In the genomic region with DNA sequence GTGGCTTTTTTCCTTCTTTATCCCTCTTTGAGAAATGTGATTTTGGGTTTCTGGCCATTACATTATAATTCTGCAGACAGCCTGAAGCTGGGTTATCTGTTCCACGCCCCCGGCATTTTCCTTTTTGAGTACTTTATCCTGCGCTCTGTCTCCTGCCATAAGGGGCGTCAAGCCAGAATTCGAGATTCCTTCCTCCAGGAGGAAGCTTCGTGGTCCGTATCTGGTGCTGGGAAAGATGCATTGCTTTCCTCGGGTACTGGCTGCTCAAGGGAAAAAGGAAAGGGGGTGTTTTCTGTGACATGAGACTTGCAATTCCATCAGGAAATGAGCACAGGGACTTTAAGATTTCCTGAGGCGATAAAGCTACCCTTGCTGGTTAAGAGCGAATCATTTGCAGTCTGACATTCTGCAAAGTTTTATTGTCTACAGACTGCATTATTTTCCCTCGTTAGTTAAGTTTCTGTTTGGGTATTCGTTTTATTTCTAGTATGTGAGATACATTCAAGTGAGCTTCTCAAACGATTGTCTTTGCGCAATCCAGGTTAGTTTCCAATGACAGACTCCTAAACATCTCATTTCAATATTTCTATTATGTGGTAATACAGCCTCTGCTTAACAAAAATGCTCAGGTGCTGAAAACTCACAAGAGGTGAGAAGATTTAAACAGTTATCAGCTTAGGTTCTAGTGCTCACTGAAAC, we compare ENCODE assay signal across 8 cellular contexts. TPM values are rescaled to one million over a fixed set of nuclear protein-coding genes. Genes with fewer than 3 reads are reported as not detected.
DNase-seq lines count a peak whose midpoint lies in the region; ATAC-seq and TF ChIP-seq lines count a peak whose summit lies in the region.

No MANE protein-coding gene starts in this region.

- peak overlapping the region; percentile 74 for H3K4me3 Mint-ChIP-seq in activated CD4-positive, alpha-beta T cell treated with anti-CD3 and anti-CD28 coated beads for 36 hours

- no peak overlapping the region for H3K27ac ChIP-seq in psoas muscle

- no peak for ATAC-seq in activated CD4-positive, alpha-beta T cell treated with anti-CD3 and anti-CD28 coated beads for 36 hours
- peak in 3 of 4 donors; percentile 42 to 72 (median 61) for ATAC-seq in psoas muscle

- H3K4me1 ChIP-seq in Loucy (ENCODE audit: insufficient read depth, low read length, poor library complexity, severe bottlenecking) (peaks cover 38% of the 10 kb centered on the region), psoas muscle (peaks cover 3% of the 10 kb centered on the region)

- H3K36me3 ChIP-seq in Loucy (ENCODE audit: insufficient read depth, low read length) (no peaks in the 10 kb centered on the region), psoas muscle (ENCODE audit: insufficient read depth in 1 of 2, low read depth in 1 of 2) (peaks cover 0 to 7% of the 10 kb centered on the region in 2 donors)

- peak overlapping the region; percentile 61 for H3K27ac Mint-ChIP-seq in activated CD4-positive, alpha-beta T cell treated with anti-CD3 and anti-CD28 coated beads for 36 hours

- H3K9me3 ChIP-seq in Loucy (ENCODE audit: insufficient read depth, low read depth, low read length) (no peaks in the 10 kb centered on the region), psoas muscle (no peaks in the 10 kb centered on the region)

- no peaks in the 10 kb centered on the region for H3K27me3 Mint-ChIP-seq in activated CD4-positive, alpha-beta T cell treated with anti-CD3 and anti-CD28 coated beads for 36 hours

- H3K4me2 ChIP-seq in Loucy (ENCODE audit: low read depth, low read length, poor library complexity, severe bottlenecking), result peak overlapping the region; percentile 96

- CTCF ChIA-PET in activated CD4-positive, alpha-beta T cell treated with anti-CD3 and anti-CD28 coated beads for 36 hours (lab: Charles Lee), result interaction anchor here (0.8 to 2.7 kb wide), 6 partner anchors 13 to 75 kb away, joined by 3 to 18 read pairs (median 4); no protein-coding TSS in a partner anchor

- POLR2A ChIA-PET in activated CD4-positive, alpha-beta T cell treated with anti-CD3 and anti-CD28 coated beads for 36 hours (lab: Charles Lee), result interaction anchor here (0.9 kb wide), 1 partner anchor 39 kb away, joined by 3 read pairs; the partner anchor contains the start of gene ZBTB1

- no peaks in the 10 kb centered on the region for H3K9me3 Mint-ChIP-seq in activated CD4-positive, alpha-beta T cell treated with anti-CD3 and anti-CD28 coated beads for 36 hours (ENCODE audit: low read depth)

- H3K4me3 ChIP-seq in Loucy (ENCODE audit: low read length, poor library complexity, severe bottlenecking) (peak overlapping the region; percentile 86), psoas muscle (peak overlapping the region; percentile 76)

- no peaks in the 10 kb centered on the region for H3K9me2 ChIP-seq in Loucy (replicated peaks; ENCODE audit: low read depth, low read length)

- no peak for TF ChIP-seq CTCF in Loucy (conservative IDR thresholded peaks at IDR 0.05; ENCODE audit: low read length)
- TF ChIP-seq CTCF in psoas muscle (IDR thresholded peaks at IDR 0.05), result no peak

- H2AFZ ChIP-seq in Loucy (ENCODE audit: low read length), result peak overlapping the region; percentile 86

- peaks cover 14% of the 10 kb centered on the region for H4K20me1 ChIP-seq in Loucy (ENCODE audit: insufficient read depth, low read length, poor library complexity, severe bottlenecking)

- H3F3A ChIP-seq in Loucy (ENCODE audit: low read depth), result peaks cover 6% of the 10 kb centered on the region; the same call in 1 of the 2 replicates

- 13 to 17% (median 13%) methylated on average over 14 of the region's 14 CpGs for WGBS in psoas muscle, 3 donors

- DNase-seq in activated CD4-positive, alpha-beta T cell treated with anti-CD3 and anti-CD28 coated beads for 36 hours, result no peak
- no peak for DNase-seq in activated CD4-positive, alpha-beta T cell treated with anti-CD3 and anti-CD28 coated beads, Interleukin-2, amount 50 U/mL, for 1 hour
- peak; percentile 52 for DNase-seq in amniotic epithelial cell (ENCODE audit: low read depth)
- DNase-seq in hepatic stellate cell (ENCODE audit: low spot score), result peak; percentile 65
- no peak for DNase-seq in psoas muscle
- DNase-seq in NCI-H1436 treated with DMSO at 0.1 percent for 48 hours (lab: John Stamatoyannopoulos, UW), result no peak
- DNase-seq in NCI-H1930 (lab: John Stamatoyannopoulos, UW), result no peak

- H3K36me3 Mint-ChIP-seq in activated CD4-positive, alpha-beta T cell treated with anti-CD3 and anti-CD28 coated beads for 36 hours (ENCODE audit: low read depth), result peaks cover 5% of the 10 kb centered on the region

- peak overlapping the region; percentile 75 for H3K9ac ChIP-seq in Loucy (ENCODE audit: low read depth, low read length, poor library complexity, severe bottlenecking)

- intact Hi-C loops in activated CD4-positive, alpha-beta T cell treated with anti-CD3 and anti-CD28 coated beads for 36 hours (cut with DNase I, micrococcal nuclease), result loop anchor here (1.0 to 10.0 kb wide), 7 partner anchors 16 to 169 kb away; partner anchors contain the start of genes MTHFD1 (in 2 of the 2), ZBTB25 (in 2 of the 2) and ZBTB1 (in 1 of the 2)
- intact Hi-C loops in psoas muscle (cut with DNase I), result no loop called here

- H3K27me3 ChIP-seq in Loucy (ENCODE audit: insufficient read depth, low read length, poor library complexity, severe bottlenecking) (no peaks in the 10 kb centered on the region), psoas muscle (ENCODE audit: insufficient read depth in 3 of 3, low read length in 2 of 3) (no peaks in the 10 kb centered on the region)

- peaks cover 42% of the 10 kb centered on the region for H3K4me1 Mint-ChIP-seq in activated CD4-positive, alpha-beta T cell treated with anti-CD3 and anti-CD28 coated beads for 36 hours

- H3K79me2 ChIP-seq in Loucy (ENCODE audit: insufficient read depth, low read length), result peaks cover 20% of the 10 kb centered on the region; the same call in 1 of the 2 replicates

RNA-seq across cellular contexts. Expression of gene AKAP5, which starts 0.7 kb away (rescaled TPM):
- total RNA-seq in activated CD4-positive, alpha-beta T cell treated with anti-CD3 and anti-CD28 coated beads for 36 hours, result under 1 TPM; 0.39 to 0.43 TPM
- total RNA-seq in psoas muscle, result under 1 TPM; 0.06 to 0.18 (median 0.14) TPM
- polyA plus RNA-seq in psoas muscle, result under 1 TPM; 0.01 to 0.08 (median 0.04) TPM

RNA-seq across cellular contexts. Expression of gene ZBTB25, which starts 37.6 kb away (rescaled TPM):
- total RNA-seq in activated CD4-positive, alpha-beta T cell treated with anti-CD3 and anti-CD28 coated beads for 36 hours, result 10 to 100 TPM; 32.7 to 40.0 TPM
- total RNA-seq in psoas muscle, result 10 to 100 TPM; 10.2 to 12.7 (median 11.8) TPM
- polyA plus RNA-seq in psoas muscle, result 10 to 100 TPM in 1 of 3 donors, 1 to 10 TPM in 2; 2.7 to 11.2 (median 3.2) TPM

RNA-seq across cellular contexts. Expression of gene ZBTB1, which starts 38.6 kb away (rescaled TPM):
- 10 to 100 TPM; 41.4 to 45.0 TPM for total RNA-seq in activated CD4-positive, alpha-beta T cell treated with anti-CD3 and anti-CD28 coated beads for 36 hours
- total RNA-seq in psoas muscle, result 10 to 100 TPM; 18.6 to 26.3 (median 22.7) TPM
- polyA plus RNA-seq in psoas muscle, result 10 to 100 TPM; 11.0 to 39.2 (median 13.8) TPM

Comparison
In these comparisons a context has a peak if more than half of its experiments do, and no peak if none do; other contexts are left out.
1. DNase-seq: peak in amniotic epithelial cell (single experiment) and hepatic stellate cell (single experiment); none in activated CD4-positive, alpha-beta T cell treated with anti-CD3 and anti-CD28 coated beads for 36 hours (single experiment), activated CD4-positive, alpha-beta T cell treated with anti-CD3 and anti-CD28 coated beads, Interleukin-2, amount 50 U/mL, for 1 hour (single experiment), psoas muscle (0 of 2), NCI-H1436 treated with DMSO at 0.1 percent for 48 hours (single experiment) and NCI-H1930 (0 of 2).
2. intact Hi-C loops: an anchor here in activated CD4-positive, alpha-beta T cell treated with anti-CD3 and anti-CD28 coated beads for 36 hours (1.0 to 10.0 kb wide); none called in psoas muscle.